In the genomic region with DNA sequence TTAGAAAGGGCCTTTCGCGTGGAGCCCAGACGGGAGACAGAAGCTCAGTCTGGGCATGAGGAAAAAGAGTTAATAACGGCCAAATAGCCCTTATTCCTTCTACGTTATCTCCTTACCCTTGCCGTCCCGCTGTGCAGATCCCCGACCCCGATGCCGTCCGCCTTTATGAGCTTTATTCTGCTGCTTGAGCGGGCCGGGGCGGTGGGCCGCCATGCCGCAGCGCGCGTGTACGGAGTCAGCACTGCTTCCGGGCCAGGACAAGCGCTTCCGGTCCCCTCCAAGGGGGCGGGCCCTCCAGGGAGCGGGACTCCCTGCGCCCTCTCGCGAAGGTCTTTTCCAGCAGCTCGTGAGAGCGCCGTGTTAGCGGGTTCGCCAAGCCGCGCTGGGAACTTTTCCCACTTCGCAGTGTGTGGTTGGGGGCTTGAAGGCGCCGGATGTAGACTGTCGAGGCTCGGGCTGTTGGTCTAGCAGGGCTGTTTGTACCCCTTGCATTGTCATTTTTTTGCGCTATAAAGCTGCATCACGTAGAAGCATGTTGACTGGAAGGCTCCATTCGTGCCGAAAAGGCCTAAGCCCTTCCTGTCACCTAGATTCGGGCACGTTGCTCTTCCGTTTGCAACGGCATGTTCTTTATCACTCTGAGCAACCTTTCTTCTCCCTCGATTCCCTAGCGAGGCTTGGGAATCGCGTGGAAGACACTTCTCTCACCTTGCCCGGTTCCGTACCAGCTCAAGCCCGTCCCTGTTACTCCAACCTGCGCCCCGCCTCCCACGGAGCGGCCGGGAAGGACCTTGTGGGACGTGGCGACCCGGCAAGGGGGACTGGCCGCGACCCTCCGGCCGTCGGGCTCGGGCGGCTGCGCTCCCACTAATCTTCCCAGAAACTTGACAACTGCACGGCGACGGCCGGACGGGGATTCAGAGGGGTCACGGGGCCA, we compare ENCODE assay signal across 1 cellular context.
A peak's percentile ranks its signal among the peaks of the same experiment; 100 is the strongest.
TF ChIP-seq lines count a peak whose summit lies in the region.

Gene TSR1, minus strand, starts transcription at position 243 of the 937 bp plus-strand sequence. Its CDS starts 30 bp downstream, at position 213.

TF ChIP-seq in IMR-90, 13 proteins besides CTCF, POLR2A, EP300 and RAD21 (continued from another document):
- peak; percentile 99 for TF ChIP-seq MXI1 (IDR thresholded peaks at IDR 0.05; ENCODE audit: borderline replicate concordance, low read depth, low read length)
- TF ChIP-seq RFX5 (IDR thresholded peaks at IDR 0.05; ENCODE audit: low read depth, low read length), result no peak
- peak; percentile 92 for TF ChIP-seq MAZ (IDR thresholded peaks at IDR 0.05; ENCODE audit: borderline replicate concordance, low read depth, low read length)
- no peak for TF ChIP-seq BHLHE40 (IDR thresholded peaks at IDR 0.05; ENCODE audit: low read depth, low read length)
